Comparison of ENCODE assay signal across 8 cellular contexts in the genomic region with DNA sequence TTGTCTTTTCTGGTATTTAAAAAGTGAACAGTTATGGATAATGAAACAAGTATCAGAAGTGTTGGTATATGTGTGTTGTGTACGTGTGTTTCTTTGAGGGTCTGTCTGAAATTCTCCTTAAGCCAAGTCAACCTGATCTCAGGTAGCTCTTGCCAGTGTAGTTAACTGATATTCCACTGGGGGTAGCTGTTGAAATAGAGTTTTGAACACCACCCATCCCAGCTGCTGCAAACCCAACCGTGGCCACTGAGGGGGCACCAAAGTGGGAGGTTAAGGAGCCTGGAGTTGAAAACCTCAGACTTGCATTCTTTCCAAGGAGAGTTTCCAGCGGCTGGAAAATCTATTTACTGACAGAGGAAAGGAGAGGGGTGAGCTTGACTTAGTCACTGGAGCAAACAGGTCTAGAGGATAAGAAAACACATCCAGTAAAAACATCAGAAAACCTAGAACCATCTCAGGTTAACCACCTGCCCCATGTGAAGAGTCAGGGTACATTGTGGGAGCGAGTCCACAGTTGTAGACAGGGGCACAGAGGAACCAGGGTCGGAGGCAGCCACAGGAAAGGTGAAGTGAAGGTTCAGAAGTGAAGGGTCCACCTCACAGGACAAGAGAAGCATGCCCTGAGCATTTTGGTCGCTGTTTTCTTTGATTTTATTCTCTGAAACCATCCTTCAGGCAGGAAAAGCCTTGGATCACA. TPM values are rescaled to one million over a fixed set of nuclear protein-coding genes. Genes with fewer than 3 reads are reported as not detected.
DNase-seq lines count a peak whose midpoint lies in the region; ATAC-seq and TF ChIP-seq lines count a peak whose summit lies in the region.

No MANE protein-coding gene starts in this region.

- H3K27me3 Mint-ChIP-seq in activated CD4-positive, alpha-beta T cell treated with anti-CD3 and anti-CD28 coated beads, Interleukin-2, amount 10 ng/mL, durations not matched to agents 7 days and 5 days = peaks cover 16% of the 10 kb centered on the region

- H3K4me1 ChIP-seq in suprapubic skin = no peaks in the 10 kb centered on the region

- peak; percentile 0 for DNase-seq in NCI-H1694 (lab: John Stamatoyannopoulos, UW)
- peak; percentile 35 for DNase-seq in activated CD4-positive, alpha-beta T cell treated with anti-CD3 and anti-CD28 coated beads, Interleukin-2, amount 10 ng/mL, durations not matched to agents 7 days and 5 days
- DNase-seq in germinal center (ENCODE audit: low spot score) = peak; percentile 74
- DNase-seq in stimulated activated CD8-positive, alpha-beta memory T cell treated with anti-CD3 and anti-CD28 coated beads, Interleukin-15, amount 100 ng/mL, for 48 hours (ENCODE audit: low read depth in 2 of 2) = peak; percentile 10 to 12
- no peak for DNase-seq in suprapubic skin (ENCODE audit: low spot score in 2 of 2)

- no peak overlapping the region for H3K4me3 Mint-ChIP-seq in activated CD4-positive, alpha-beta T cell treated with anti-CD3 and anti-CD28 coated beads, Interleukin-2, amount 10 ng/mL, durations not matched to agents 7 days and 5 days

- H3K27me3 ChIP-seq in suprapubic skin = no peaks in the 10 kb centered on the region

- ATAC-seq in GM18511 (IDR thresholded peaks at IDR 0.05; ENCODE audit: unreplicated experiment) (peak; percentile 93), HG02943 (IDR thresholded peaks at IDR 0.05; ENCODE audit: low read depth, unreplicated experiment) (peak; percentile 82)

- no peak for TF ChIP-seq POLR2A in suprapubic skin (IDR thresholded peaks at IDR 0.05)

- no peaks in the 10 kb centered on the region for H3K9me3 ChIP-seq in suprapubic skin

- H3K27ac Mint-ChIP-seq in activated CD4-positive, alpha-beta T cell treated with anti-CD3 and anti-CD28 coated beads, Interleukin-2, amount 10 ng/mL, durations not matched to agents 7 days and 5 days = no peak overlapping the region

- WGBS in suprapubic skin = 38% methylated on average over 6 of the region's 6 CpGs

- no peaks in the 10 kb centered on the region for H3K36me3 ChIP-seq in suprapubic skin

- H3K9me3 Mint-ChIP-seq in activated CD4-positive, alpha-beta T cell treated with anti-CD3 and anti-CD28 coated beads, Interleukin-2, amount 10 ng/mL, durations not matched to agents 7 days and 5 days = no peaks in the 10 kb centered on the region

- H3K27ac ChIP-seq in C4-2B = no peak overlapping the region
- no peak overlapping the region for H3K27ac ChIP-seq in suprapubic skin

- TF ChIP-seq CTCF in C4-2B (conservative IDR thresholded peaks at IDR 0.05) (peak; percentile 63), suprapubic skin (IDR thresholded peaks at IDR 0.05) (peak in 1 of 2 donors; percentile 4)

- no peak for TF ChIP-seq EP300 in suprapubic skin (IDR thresholded peaks at IDR 0.05)

- no peaks in the 10 kb centered on the region for H3K36me3 Mint-ChIP-seq in activated CD4-positive, alpha-beta T cell treated with anti-CD3 and anti-CD28 coated beads, Interleukin-2, amount 10 ng/mL, durations not matched to agents 7 days and 5 days (ENCODE audit: low read depth)

- CTCF ChIA-PET in activated CD4-positive, alpha-beta T cell treated with anti-CD3 and anti-CD28 coated beads, Interleukin-2, amount 10 ng/mL, durations not matched to agents 7 days and 5 days (lab: Charles Lee) = interaction anchor here (0.8 to 1.1 kb wide), 3 partner anchors 9 to 190 kb away, joined by 3 to 7 read pairs (median 3); a partner anchor contains a TSS

- POLR2A ChIA-PET in activated CD4-positive, alpha-beta T cell treated with anti-CD3 and anti-CD28 coated beads, Interleukin-2, amount 10 ng/mL, durations not matched to agents 7 days and 5 days (lab: Charles Lee) = no interaction called here

- no peak overlapping the region for H3K4me3 ChIP-seq in suprapubic skin

- H3K4me1 Mint-ChIP-seq in activated CD4-positive, alpha-beta T cell treated with anti-CD3 and anti-CD28 coated beads, Interleukin-2, amount 10 ng/mL, durations not matched to agents 7 days and 5 days = no peaks in the 10 kb centered on the region

RNA-seq across cellular contexts. Expression of a gene that starts 8.8 kb away (rescaled TPM):
- 10 to 100 TPM; 23.2 to 29.3 TPM for total RNA-seq in activated CD4-positive, alpha-beta T cell treated with anti-CD3 and anti-CD28 coated beads, Interleukin-2, amount 10 ng/mL, durations not matched to agents 7 days and 5 days
- total RNA-seq in suprapubic skin = 10 to 100 TPM; 24.8 to 59.1 (median 38.4) TPM

Comparison
In these comparisons a context has a peak if more than half of its experiments do, and no peak if none do; other contexts are left out.
1. DNase-seq: peak in NCI-H1694 (single experiment), activated CD4-positive, alpha-beta T cell treated with anti-CD3 and anti-CD28 coated beads, Interleukin-2, amount 10 ng/mL, durations not matched to agents 7 days and 5 days (single experiment), germinal center (single experiment) and stimulated activated CD8-positive, alpha-beta memory T cell treated with anti-CD3 and anti-CD28 coated beads, Interleukin-15, amount 100 ng/mL, for 48 hours (2 of 2); none in suprapubic skin (0 of 2).